ENCODE assay signal across 2 cellular contexts in genomic region chr20:33337119-33337518, GRCh38.
A peak's percentile ranks its signal among the peaks of the same experiment; 100 is the strongest.
TF ChIP-seq lines count a peak whose summit lies in the region.

No MANE protein-coding gene starts in this region.

TF ChIP-seq in HepG2, 621 proteins besides CTCF, POLR2A, EP300 and RAD21 (continues in another document):
- TF ChIP-seq ZBTB4 (CRISPR knock-in tag; IDR thresholded peaks at IDR 0.05; ENCODE audit: borderline replicate concordance) (no peak), ZNF205 (CRISPR knock-in tag; IDR thresholded peaks at IDR 0.05) (no peak), GATAD2A (CRISPR knock-in tag; IDR thresholded peaks at IDR 0.05) (no peak), ZNF251 (CRISPR knock-in tag; IDR thresholded peaks at IDR 0.05) (no peak), FOXO1 (CRISPR knock-in tag; IDR thresholded peaks at IDR 0.05) (0 out of 2 replicates have a peak, but pooled peaks have one; percentile 6), SKIL (CRISPR knock-in tag; IDR thresholded peaks at IDR 0.05; ENCODE audit: borderline replicate concordance) (no peak), SNAPC5 (CRISPR knock-in tag; IDR thresholded peaks at IDR 0.05; ENCODE audit: borderline replicate concordance) (no peak), ZMYM4 (CRISPR knock-in tag; IDR thresholded peaks at IDR 0.05) (no peak), AGO2 (optimal IDR thresholded peaks at IDR 0.05; ENCODE audit: low read depth, low read length) (no peak), RFX3 (CRISPR knock-in tag; IDR thresholded peaks at IDR 0.05) (no peak), TEAD3 (CRISPR knock-in tag; optimal IDR thresholded peaks at IDR 0.05; ENCODE audit: borderline replicate concordance) (peak; percentile 77), DRAP1 (CRISPR knock-in tag; IDR thresholded peaks at IDR 0.05) (no peak), MEF2D (CRISPR knock-in tag; IDR thresholded peaks at IDR 0.05) (no peak), PLSCR1 (CRISPR knock-in tag; IDR thresholded peaks at IDR 0.05; ENCODE audit: borderline replicate concordance) (no peak), EZH2 (conservative IDR thresholded peaks at IDR 0.05; ENCODE audit: low read depth, low read length) (no peak), MIXL1 (CRISPR knock-in tag; IDR thresholded peaks at IDR 0.05) (no peak), HINFP (CRISPR knock-in tag; IDR thresholded peaks at IDR 0.05; ENCODE audit: low read depth) (0 out of 2 replicates have a peak, but pooled peaks have one; percentile 18), ZNF710 (CRISPR knock-in tag; IDR thresholded peaks at IDR 0.05; ENCODE audit: borderline replicate concordance) (no peak)

TF ChIP-seq in K562, 482 proteins besides CTCF, POLR2A, EP300 and RAD21:
- TF ChIP-seq BCOR (IDR thresholded peaks at IDR 0.05) = peak; percentile 48; the same call in 1 of the 2 replicates
- TF ChIP-seq TEAD1 (CRISPR knock-in tag; IDR thresholded peaks at IDR 0.05) = peak in 1 of 2 experiments; percentile 50; a peak in 1 of 4 replicates
- no peak for TF ChIP-seq PBX2 (CRISPR knock-in tag; IDR thresholded peaks at IDR 0.05; ENCODE audit: low read depth)
- no peak for TF ChIP-seq PBX2 (tag; conservative IDR thresholded peaks at IDR 0.05; ENCODE audit: low read depth)
- TF ChIP-seq POLR3A (IDR thresholded peaks at IDR 0.05; ENCODE audit: borderline replicate concordance, extremely low read depth, insufficient read depth, insufficient read length) = no peak
- TF ChIP-seq BRD9 (IDR thresholded peaks at IDR 0.05; ENCODE audit: low read depth, partially characterized antibody) = no peak
- no peak for TF ChIP-seq ZBTB33 (CRISPR knock-in tag; IDR thresholded peaks at IDR 0.05)
- no peak for TF ChIP-seq ZNF695 (CRISPR knock-in tag; IDR thresholded peaks at IDR 0.05)
- no peak for TF ChIP-seq NONO (IDR thresholded peaks at IDR 0.05; ENCODE audit: low read depth in 2 of 2, low read length in 1 of 2)
- 0 out of 4 replicates have a peak, but pooled peaks of 1 of the 2 experiments have one; percentile 17 for TF ChIP-seq KDM1A (IDR thresholded peaks at IDR 0.05)
- no peak for TF ChIP-seq MAX (CRISPR knock-in tag; IDR thresholded peaks at IDR 0.05)
- no peak for TF ChIP-seq ZNF561 (CRISPR knock-in tag; conservative IDR thresholded peaks at IDR 0.05)
- no peak for TF ChIP-seq THRAP3 (IDR thresholded peaks at IDR 0.05; ENCODE audit: borderline replicate concordance)
- TF ChIP-seq NFIX (CRISPR knock-in tag; IDR thresholded peaks at IDR 0.05; ENCODE audit: low read depth) = no peak
- TF ChIP-seq TFE3 (CRISPR knock-in tag; IDR thresholded peaks at IDR 0.05) = no peak
- no peak for TF ChIP-seq ZBTB2 (IDR thresholded peaks at IDR 0.05)
- TF ChIP-seq ZNF24 (IDR thresholded peaks at IDR 0.05) = peak; percentile 94
- TF ChIP-seq XRCC4 (IDR thresholded peaks at IDR 0.05; ENCODE audit: extremely low read depth, insufficient read depth, insufficient read length) = no peak
- no peak for TF ChIP-seq SFPQ (IDR thresholded peaks at IDR 0.05; ENCODE audit: low read depth, low read length)
- no peak for TF ChIP-seq ZNF780A (CRISPR knock-in tag; IDR thresholded peaks at IDR 0.05)
- TF ChIP-seq ZFP91 (CRISPR knock-in tag; IDR thresholded peaks at IDR 0.05) = no peak
- TF ChIP-seq RBM25 (IDR thresholded peaks at IDR 0.05; ENCODE audit: low read depth, low read length, severe bottlenecking) = peak; percentile 27
- no peak for TF ChIP-seq SMARCB1 (IDR thresholded peaks at IDR 0.05; ENCODE audit: insufficient read length, low read depth)
